ENCODE assay signal across 20 cellular contexts in genomic region chr7:66524738-66525137, GRCh38.
"Had no signal": no experiment of that assay in that cellular context is flagged by ENCODE, and none has a peak within 500 bp of the region (broad histone marks: within the 10 kb centered on the region; RNA-seq: fewer than 3 reads in every experiment).

No MANE protein-coding gene starts in this region.

- H3K4me1 ChIP-seq: gastrocnemius medialis, heart right ventricle, pancreas, tibial artery, upper lobe of left lung, uterus had no signal

- H3K36me3 Mint-ChIP-seq: naive B cell had no signal

- H3K27ac Mint-ChIP-seq: progenitor cell of endocrine pancreas; stimulated activated naive CD8-positive, alpha-beta T cell treated with anti-CD3 and anti-CD28 coated beads, Interleukin-15, Interleukin-2, amounts not matched to agents 100 ng/mL and 50 ng/mL, for 24 hours had no signal

- H3K4me3 Mint-ChIP-seq: naive B cell; stimulated activated naive CD8-positive, alpha-beta T cell treated with anti-CD3 and anti-CD28 coated beads, Interleukin-15, Interleukin-2, amounts not matched to agents 100 ng/mL and 50 ng/mL, for 24 hours had no signal

- H3K4me2 ChIP-seq: smooth muscle cell had no signal

- H3K27me3 ChIP-seq: gastrocnemius medialis, heart right ventricle, pancreas, tibial artery, upper lobe of left lung, uterus had no signal

- FAIRE-seq: colon, islet of Langerhans, pancreas had no signal

- H3K27me3 Mint-ChIP-seq: naive B cell; stimulated activated naive CD8-positive, alpha-beta T cell treated with anti-CD3 and anti-CD28 coated beads, Interleukin-15, Interleukin-2, amounts not matched to agents 100 ng/mL and 50 ng/mL, for 24 hours had no signal

- H3K36me3 ChIP-seq: gastrocnemius medialis, pancreas, uterus had no signal

- H3K9me3 Mint-ChIP-seq: naive B cell; stimulated activated naive CD8-positive, alpha-beta T cell treated with anti-CD3 and anti-CD28 coated beads, Interleukin-15, Interleukin-2, amounts not matched to agents 100 ng/mL and 50 ng/mL, for 24 hours had no signal

- H3K27ac ChIP-seq: gastrocnemius medialis, heart right ventricle, pancreas, tibial artery, upper lobe of left lung, uterus had no signal

- DNase-seq: dermis blood vessel endothelial cell; effector CD4-positive, alpha-beta T cell; gastrocnemius medialis; heart right ventricle; hypothalamus; kidney glomerular epithelial cell; mesendoderm; naive B cell; nucleus accumbens; pancreas; stimulated activated CD4-positive, alpha-beta T cell treated with anti-CD3 and anti-CD28 coated beads, Interleukin-2, amount 100 ng/mL, for 48 hours; tibial artery; uterus had no signal

- ATAC-seq: gastrocnemius medialis, heart right ventricle, pancreas, right cardiac atrium had no signal

- H3K9me3 ChIP-seq: gastrocnemius medialis, heart right ventricle, pancreas, tibial artery, upper lobe of left lung, uterus had no signal

- H3K4me3 ChIP-seq: gastrocnemius medialis, heart right ventricle, pancreas, smooth muscle cell, tibial artery, upper lobe of left lung, uterus had no signal
